ENCODE assay signal across 8 cellular contexts in the genomic region with DNA sequence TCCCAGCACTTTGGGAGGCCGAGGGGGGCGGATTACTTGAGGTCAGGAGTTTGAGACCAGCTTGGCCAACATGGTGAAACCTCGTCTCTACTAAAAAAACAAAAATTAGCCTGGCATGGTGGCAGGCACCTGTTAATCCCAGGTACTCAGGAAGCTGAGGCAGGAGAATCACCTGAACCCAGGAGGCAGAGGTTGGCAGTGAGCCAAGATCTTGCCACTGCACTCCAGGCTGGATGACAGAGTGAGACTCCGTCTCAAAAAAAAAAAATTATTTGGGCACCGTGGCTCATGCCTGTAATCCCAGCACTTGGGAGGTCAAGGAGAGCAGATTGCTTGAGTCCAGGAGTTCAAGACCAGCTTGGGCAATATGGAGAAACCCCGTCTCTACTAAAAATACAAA. TPM values are rescaled to one million over a fixed set of nuclear protein-coding genes. Genes with fewer than 3 reads are reported as not detected.
"Had no signal": no experiment of that assay in that cellular context is flagged by ENCODE, and none has a peak within 500 bp of the region (broad histone marks: within the 10 kb centered on the region; RNA-seq: fewer than 3 reads in every experiment).

No MANE protein-coding gene starts in this region.

RNA-seq across cellular contexts. Expression of gene TTLL6, which starts 3.9 kb away (rescaled TPM):
- total RNA-seq: activated CD4-positive, alpha-beta T cell treated with anti-CD3 and anti-CD28 coated beads, Interleukin-2, amount 10 ng/mL, durations not matched to agents 24 days and 14 days; activated CD8-positive, alpha-beta memory T cell treated with anti-CD3 and anti-CD28 coated beads for 36 hours; activated CD8-positive, alpha-beta T cell treated with anti-CD3 and anti-CD28 coated beads for 36 hours; activated naive CD8-positive, alpha-beta T cell treated with anti-CD3 and anti-CD28 coated beads for 36 hours; activated T-cell treated with anti-CD3 and anti-CD28 coated beads, Interleukin-2, amount 50 U/mL, for 72 hours; activated T-helper 17 cell treated with anti-CD3 and anti-CD28 coated beads, Interleukin-2, amount 50 U/mL, for 72 hours; LHCN-M2; T-helper 1 cell treated with Interleukin-12 subunit alpha and Interleukin-12 subunit beta and Interleukin-4 antibody, amounts not matched to agents 30 ng/mL and 1 ng/mL, for 36 hours had no signal
